ENCODE assay signal across 26 cellular contexts in genomic region chr21:39327727-39328126, GRCh38.
"Had no signal": no experiment of that assay in that cellular context is flagged by ENCODE, and none has a peak within 500 bp of the region (broad histone marks: within the 10 kb centered on the region; RNA-seq: fewer than 3 reads in every experiment).

No MANE protein-coding gene starts in this region.

- DNase-seq: occipital lobe; ovary; psoas muscle; right cardiac atrium; right lobe of liver; sigmoid colon; small intestine; stimulated activated CD4-positive, alpha-beta T cell treated with anti-CD3 and anti-CD28 coated beads, Interleukin-15, amount 100 ng/mL, for 24 hours; stimulated activated CD4-positive, alpha-beta T cell treated with anti-CD3 and anti-CD28 coated beads, Interleukin-2, amount 100 ng/mL, for 24 hours; stimulated activated CD4-positive, alpha-beta T cell treated with anti-CD3 and anti-CD28 coated beads, Interleukin-2, amount 100 ng/mL, for 48 hours; stimulated activated CD4-positive, alpha-beta T cell treated with anti-CD3 and anti-CD28 coated beads, Interleukin-4, amount 100 ng/mL, for 24 hours; stimulated activated naive B cell treated with anti-CD40 and anti-IgM and Interleukin-4, amounts not matched to agents 10 μg/mL and 1 μg/mL and 100 μg/mL, for 72 hours; stimulated activated naive CD4-positive, alpha-beta T cell treated with Interleukin-2 at 50 U/mL for 16 hours; stomach; thyroid gland; trophoblast cell; upper lobe of left lung had no signal

- H3K4me3 ChIP-seq: neural progenitor cell, ovary, psoas muscle, right lobe of liver, sigmoid colon, stomach, thoracic aorta, thyroid gland, tibial nerve, upper lobe of left lung, vagina had no signal

- H3K9me3 Mint-ChIP-seq: nephron; neural progenitor cell; stimulated activated effector memory CD8-positive, alpha-beta T cell treated with anti-CD3 and anti-CD28 coated beads, Interleukin-12 subunit alpha, Interleukin-12 subunit beta, amount 100 ng/mL, for 72 hours; stimulated activated naive B cell treated with anti-CD40 and anti-IgM and Interleukin-4, amounts not matched to agents 10 μg/mL and 1 μg/mL and 100 μg/mL, for 72 hours; stimulated activated naive CD8-positive, alpha-beta T cell treated with anti-CD3 and anti-CD28 coated beads, Interleukin-15, Interleukin-2, amounts not matched to agents 100 ng/mL and 50 ng/mL, for 24 hours had no signal

- H3K27ac Mint-ChIP-seq: nephron; neural progenitor cell; progenitor cell of endocrine pancreas; stimulated activated effector memory CD8-positive, alpha-beta T cell treated with anti-CD3 and anti-CD28 coated beads, Interleukin-12 subunit alpha, Interleukin-12 subunit beta, amount 100 ng/mL, for 72 hours; stimulated activated naive B cell treated with anti-CD40 and anti-IgM and Interleukin-4, amounts not matched to agents 10 μg/mL and 1 μg/mL and 100 μg/mL, for 72 hours; stimulated activated naive CD8-positive, alpha-beta T cell treated with anti-CD3 and anti-CD28 coated beads, Interleukin-15, Interleukin-2, amounts not matched to agents 100 ng/mL and 50 ng/mL, for 24 hours had no signal

- H3K4me3 Mint-ChIP-seq: nephron; neural progenitor cell; stimulated activated effector memory CD8-positive, alpha-beta T cell treated with anti-CD3 and anti-CD28 coated beads, Interleukin-12 subunit alpha, Interleukin-12 subunit beta, amount 100 ng/mL, for 72 hours; stimulated activated naive B cell treated with anti-CD40 and anti-IgM and Interleukin-4, amounts not matched to agents 10 μg/mL and 1 μg/mL and 100 μg/mL, for 72 hours; stimulated activated naive CD8-positive, alpha-beta T cell treated with anti-CD3 and anti-CD28 coated beads, Interleukin-15, Interleukin-2, amounts not matched to agents 100 ng/mL and 50 ng/mL, for 24 hours had no signal

- H3K4me2 ChIP-seq: neural progenitor cell had no signal

- H3K27me3 Mint-ChIP-seq: stimulated activated naive CD8-positive, alpha-beta T cell treated with anti-CD3 and anti-CD28 coated beads, Interleukin-15, Interleukin-2, amounts not matched to agents 100 ng/mL and 50 ng/mL, for 24 hours had no signal

- H3K9me3 ChIP-seq: ovary, psoas muscle, right lobe of liver, sigmoid colon, stomach, thoracic aorta, thyroid gland, tibial nerve, upper lobe of left lung, vagina had no signal

- H3K36me3 Mint-ChIP-seq: stimulated activated effector memory CD8-positive, alpha-beta T cell treated with anti-CD3 and anti-CD28 coated beads, Interleukin-12 subunit alpha, Interleukin-12 subunit beta, amount 100 ng/mL, for 72 hours had no signal

- H3K27me3 ChIP-seq: neural progenitor cell, ovary, right lobe of liver, sigmoid colon, stomach, thyroid gland, tibial nerve, upper lobe of left lung, vagina had no signal

- H3K4me1 Mint-ChIP-seq: nephron; stimulated activated effector memory CD8-positive, alpha-beta T cell treated with anti-CD3 and anti-CD28 coated beads, Interleukin-12 subunit alpha, Interleukin-12 subunit beta, amount 100 ng/mL, for 72 hours had no signal

- H3K79me2 ChIP-seq: parathyroid adenoma had no signal

- H3K9ac ChIP-seq: neural progenitor cell, parathyroid adenoma had no signal

- H3K4me1 ChIP-seq: neural progenitor cell, parathyroid adenoma, psoas muscle, right lobe of liver, sigmoid colon, stomach, thyroid gland, tibial nerve, upper lobe of left lung, vagina had no signal

- H3K36me3 ChIP-seq: neural progenitor cell, ovary, right lobe of liver, sigmoid colon, stomach, thoracic aorta, thyroid gland, tibial nerve, upper lobe of left lung, vagina had no signal

- ATAC-seq: psoas muscle; right cardiac atrium; right lobe of liver; stimulated activated effector memory CD8-positive, alpha-beta T cell treated with anti-CD3 and anti-CD28 coated beads, Interleukin-12 subunit alpha, Interleukin-12 subunit beta, amount 100 ng/mL, for 72 hours; stimulated activated naive B cell treated with anti-CD40 and anti-IgM and Interleukin-4, amounts not matched to agents 10 μg/mL and 1 μg/mL and 100 μg/mL, for 72 hours had no signal

- H2AFZ ChIP-seq: neural progenitor cell, parathyroid adenoma had no signal

- H3K27ac ChIP-seq: neural progenitor cell, ovary, parathyroid adenoma, psoas muscle, right lobe of liver, sigmoid colon, stomach, thoracic aorta, thyroid gland, tibial nerve, upper lobe of left lung, vagina had no signal
